ENCODE assay signal across 10 cellular contexts in the genomic region with DNA sequence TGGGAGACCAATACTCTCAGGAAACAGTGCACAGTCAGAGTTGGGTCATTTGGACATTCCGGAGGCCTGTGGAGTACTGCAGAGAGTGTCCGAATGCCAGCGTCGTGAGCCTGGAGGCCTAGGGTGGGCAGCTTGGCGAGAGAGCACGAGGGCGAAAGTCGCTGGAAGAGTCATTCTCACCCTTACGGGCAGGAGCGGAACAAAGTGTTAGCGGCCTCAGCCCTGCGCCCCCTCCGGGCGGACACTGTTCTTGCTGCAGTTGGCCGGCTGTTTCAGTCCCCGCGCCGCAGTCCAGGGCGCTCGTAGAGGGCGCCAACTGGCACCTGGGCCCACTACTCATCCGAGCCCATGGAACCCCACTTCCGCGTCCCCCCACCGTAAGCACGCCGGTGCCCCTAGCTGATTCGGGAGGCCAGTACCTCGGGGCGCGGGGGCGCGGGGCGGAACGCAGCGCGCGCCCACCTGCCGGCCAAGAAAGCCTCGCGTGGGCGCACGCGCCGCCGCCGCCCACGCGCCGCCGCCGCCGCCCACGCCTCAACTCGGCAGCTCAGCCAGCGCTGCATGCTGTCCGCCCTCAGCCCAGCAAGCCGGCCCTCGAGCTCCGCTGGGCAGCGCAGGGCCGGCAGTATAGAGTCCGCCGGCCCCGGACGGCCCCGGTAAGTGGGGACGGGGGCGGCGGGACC.
A peak's percentile ranks its signal among the peaks of the same experiment; 100 is the strongest.
DNase-seq lines count a peak whose midpoint lies in the region; ATAC-seq and TF ChIP-seq lines count a peak whose summit lies in the region.
"Had no signal": no experiment of that assay in that cellular context is flagged by ENCODE, and none has a peak within 500 bp of the region (broad histone marks: within the 10 kb centered on the region; RNA-seq: fewer than 3 reads in every experiment).

No MANE protein-coding gene starts in this region.

- TF ChIP-seq CTCF in GM13977 (IDR thresholded peaks at IDR 0.05; ENCODE audit: extremely low read depth, insufficient read depth, missing control alignments) (no peak), psoas muscle (IDR thresholded peaks at IDR 0.05) (peak; percentile 34)

- H3K27ac ChIP-seq in psoas muscle = no peak overlapping the region

- 8 to 13% (median 13%) methylated on average over 48 to 70 of the region's 70 CpGs for WGBS in psoas muscle, 3 donors

- intact Hi-C loops in left ventricle myocardium superior (cut with micrococcal nuclease) (no loop called here), psoas muscle (cut with DNase I) (loop anchor here in 1 of 2 donors (10.0 kb wide), 2 partner anchors 55 to 135 kb away; no protein-coding TSS in a partner anchor)

- H3K9me3 ChIP-seq in psoas muscle = peaks cover 18% of the 10 kb centered on the region

- peak; percentile 25 for DNase-seq in GM13977 (ENCODE audit: low spot score)
- peak; percentile 2 for DNase-seq in amniotic epithelial cell (ENCODE audit: low read depth)
- peak; percentile 56 for DNase-seq in left ventricle myocardium superior
- DNase-seq in psoas muscle = no peak
- DNase-seq in central memory CD4-positive, alpha-beta T cell = no peak
- DNase-seq: naive B cell, NCI-H2029 had no signal

- peaks cover 4 to 27% (median 13%) of the 10 kb centered on the region in 3 donors for H3K27me3 ChIP-seq in psoas muscle (ENCODE audit: insufficient read depth in 3 of 3, low read length in 2 of 3)

- no peaks in the 10 kb centered on the region for H3K4me1 ChIP-seq in psoas muscle

- no peaks in the 10 kb centered on the region for H3K36me3 ChIP-seq in psoas muscle (ENCODE audit: insufficient read depth in 1 of 2, low read depth in 1 of 2)

- in situ Hi-C loops in GM13977 (cut with MboI; ENCODE audit: low pct_unique_long_range_greater_than_20kb, low sequenced_read_pairs, unreplicated experiment) = no loop called here

- ATAC-seq in left ventricle myocardium superior = peak; percentile 70
- peak in 3 of 4 donors; percentile 58 to 65 (median 59) for ATAC-seq in psoas muscle
- ATAC-seq in HG03565 (IDR thresholded peaks at IDR 0.05; ENCODE audit: unreplicated experiment) = no peak
- no peak for ATAC-seq in GM19397 (IDR thresholded peaks at IDR 0.05; ENCODE audit: unreplicated experiment)
- no peak for ATAC-seq in HG03469 (IDR thresholded peaks at IDR 0.05; ENCODE audit: unreplicated experiment)

- peak overlapping the region; percentile 40 for H3K4me3 ChIP-seq in psoas muscle

Comparison
In these comparisons a context has a peak if more than half of its experiments do, and no peak if none do; other contexts are left out.
1. DNase-seq: peak in GM13977 (single experiment), amniotic epithelial cell (single experiment) and left ventricle myocardium superior (single experiment); none in psoas muscle (0 of 2) and central memory CD4-positive, alpha-beta T cell (single experiment).
2. ATAC-seq: peak in left ventricle myocardium superior (single experiment) and psoas muscle (3 of 4); none in HG03565 (single experiment), GM19397 (single experiment) and HG03469 (single experiment).